1 cellular context compared by ENCODE assay signal in the genomic region with DNA sequence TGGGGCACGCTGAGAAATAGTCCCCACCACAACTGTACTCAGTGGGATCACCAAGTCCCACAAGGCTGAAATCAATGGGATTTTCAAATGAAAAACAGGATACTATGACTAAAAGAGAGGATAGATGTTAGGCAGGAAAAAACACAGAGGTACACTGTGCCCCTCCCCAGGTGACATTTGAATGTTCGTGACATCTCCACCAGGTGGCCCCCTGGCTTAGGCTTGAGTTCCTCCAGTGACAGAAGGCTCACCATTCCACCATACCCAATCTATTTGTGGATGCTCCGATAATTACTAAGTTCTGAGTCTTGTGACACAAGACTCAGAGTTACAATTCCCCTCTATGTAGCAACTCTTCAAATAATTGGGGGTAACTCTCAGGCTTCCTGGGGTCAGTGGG.
TF ChIP-seq lines count a peak whose summit lies in the region.

No MANE protein-coding gene starts in this region.

TF ChIP-seq in liver, 16 proteins besides CTCF, POLR2A, EP300 and RAD21 (continued from another document):
- TF ChIP-seq, protein P1, sequence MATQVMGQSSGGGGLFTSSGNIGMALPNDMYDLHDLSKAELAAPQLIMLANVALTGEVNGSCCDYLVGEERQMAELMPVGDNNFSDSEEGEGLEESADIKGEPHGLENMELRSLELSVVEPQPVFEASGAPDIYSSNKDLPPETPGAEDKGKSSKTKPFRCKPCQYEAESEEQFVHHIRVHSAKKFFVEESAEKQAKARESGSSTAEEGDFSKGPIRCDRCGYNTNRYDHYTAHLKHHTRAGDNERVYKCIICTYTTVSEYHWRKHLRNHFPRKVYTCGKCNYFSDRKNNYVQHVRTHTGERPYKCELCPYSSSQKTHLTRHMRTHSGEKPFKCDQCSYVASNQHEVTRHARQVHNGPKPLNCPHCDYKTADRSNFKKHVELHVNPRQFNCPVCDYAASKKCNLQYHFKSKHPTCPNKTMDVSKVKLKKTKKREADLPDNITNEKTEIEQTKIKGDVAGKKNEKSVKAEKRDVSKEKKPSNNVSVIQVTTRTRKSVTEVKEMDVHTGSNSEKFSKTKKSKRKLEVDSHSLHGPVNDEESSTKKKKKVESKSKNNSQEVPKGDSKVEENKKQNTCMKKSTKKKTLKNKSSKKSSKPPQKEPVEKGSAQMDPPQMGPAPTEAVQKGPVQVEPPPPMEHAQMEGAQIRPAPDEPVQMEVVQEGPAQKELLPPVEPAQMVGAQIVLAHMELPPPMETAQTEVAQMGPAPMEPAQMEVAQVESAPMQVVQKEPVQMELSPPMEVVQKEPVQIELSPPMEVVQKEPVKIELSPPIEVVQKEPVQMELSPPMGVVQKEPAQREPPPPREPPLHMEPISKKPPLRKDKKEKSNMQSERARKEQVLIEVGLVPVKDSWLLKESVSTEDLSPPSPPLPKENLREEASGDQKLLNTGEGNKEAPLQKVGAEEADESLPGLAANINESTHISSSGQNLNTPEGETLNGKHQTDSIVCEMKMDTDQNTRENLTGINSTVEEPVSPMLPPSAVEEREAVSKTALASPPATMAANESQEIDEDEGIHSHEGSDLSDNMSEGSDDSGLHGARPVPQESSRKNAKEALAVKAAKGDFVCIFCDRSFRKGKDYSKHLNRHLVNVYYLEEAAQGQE (IDR thresholded peaks at IDR 0.05): no peak
- TF ChIP-seq FOXA1 (IDR thresholded peaks at IDR 0.05) (no peak), EGR1 (IDR thresholded peaks at IDR 0.05; ENCODE audit: low read depth in 2 of 2) (no peak), GABPA (IDR thresholded peaks at IDR 0.05 in 1 of 2, conservative IDR thresholded peaks at IDR 0.05 in 1 of 2) (no peak), JUND (IDR thresholded peaks at IDR 0.05) (no peak), NR2F2 (IDR thresholded peaks at IDR 0.05) (no peak), HNF4G (IDR thresholded peaks at IDR 0.05) (no peak)
- TF ChIP-seq, protein P2, sequence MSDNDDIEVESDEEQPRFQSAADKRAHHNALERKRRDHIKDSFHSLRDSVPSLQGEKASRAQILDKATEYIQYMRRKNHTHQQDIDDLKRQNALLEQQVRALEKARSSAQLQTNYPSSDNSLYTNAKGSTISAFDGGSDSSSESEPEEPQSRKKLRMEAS (IDR thresholded peaks at IDR 0.05): no peak
